18 cellular contexts compared by ENCODE assay signal in the genomic region with DNA sequence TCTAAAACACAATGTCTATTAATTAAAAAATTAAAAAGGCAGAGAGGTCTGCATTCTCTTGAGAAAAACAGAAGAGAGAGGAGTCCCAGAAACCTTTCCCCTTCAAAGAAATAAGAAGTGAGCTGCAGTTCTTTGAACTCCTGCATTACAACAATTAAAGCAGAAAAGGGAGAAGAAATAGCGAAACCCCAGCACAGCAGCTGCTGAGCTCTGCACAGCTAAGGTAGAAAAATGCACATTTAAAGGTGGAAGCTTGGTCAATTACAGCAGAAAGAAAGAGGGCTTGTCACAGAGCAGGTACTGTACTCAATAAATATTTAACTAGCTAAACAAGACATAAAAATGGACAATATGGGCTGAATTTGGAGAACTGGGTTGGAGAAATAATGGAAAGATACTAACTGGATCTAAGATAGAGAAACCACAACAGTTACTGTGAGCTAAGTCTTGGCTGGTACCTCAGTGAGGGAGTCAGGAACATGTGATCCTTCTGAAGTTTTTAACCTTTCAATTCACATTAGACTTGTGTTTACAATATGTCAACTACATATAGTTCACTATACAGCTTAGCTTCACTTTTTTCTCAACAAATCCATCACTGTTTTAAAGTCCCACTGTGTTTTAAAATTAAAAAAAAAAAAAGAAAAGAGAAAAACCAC.
"Had no signal": no experiment of that assay in that cellular context is flagged by ENCODE, and none has a peak within 500 bp of the region (broad histone marks: within the 10 kb centered on the region; RNA-seq: fewer than 3 reads in every experiment).

No MANE protein-coding gene starts in this region.

- H3K27me3 Mint-ChIP-seq: activated naive CD8-positive, alpha-beta T cell treated with anti-CD3 and anti-CD28 coated beads, Interleukin-2, amount 10 ng/mL, durations not matched to agents 7 days and 5 days had no signal

- H3K4me1 ChIP-seq: gastrocnemius medialis had no signal

- H3K27ac ChIP-seq: coronary artery, gastrocnemius medialis, sigmoid colon, tibial artery had no signal

- ATAC-seq: activated CD4-positive, CD25-positive, alpha-beta regulatory T cell treated with anti-CD3 and anti-CD28 coated beads, Interleukin-2, amount 50 U/mL, for 24 hours; gastrocnemius medialis; left lobe of liver had no signal

- H3K4me3 Mint-ChIP-seq: activated naive CD8-positive, alpha-beta T cell treated with anti-CD3 and anti-CD28 coated beads, Interleukin-2, amount 10 ng/mL, durations not matched to agents 7 days and 5 days; mesothelial cell of epicardium; nephron progenitor cell had no signal

- H3K36me3 Mint-ChIP-seq: mesothelial cell of epicardium had no signal

- H3K4me1 Mint-ChIP-seq: nephron progenitor cell had no signal

- H3K4me3 ChIP-seq: coronary artery, gastrocnemius medialis, lung, sigmoid colon, tibial artery had no signal

- DNase-seq: activated CD4-positive, alpha-beta T cell treated with anti-CD3 and anti-CD28 coated beads, Interleukin-2, amount 50 U/mL, for 1 hour; activated naive CD8-positive, alpha-beta T cell treated with anti-CD3 and anti-CD28 coated beads, Interleukin-2, amount 10 ng/mL, durations not matched to agents 7 days and 5 days; gastrocnemius medialis; head of caudate nucleus; kidney; nephron progenitor cell; occipital lobe; posterior cingulate gyrus; sigmoid colon; stimulated activated CD4-positive, alpha-beta T cell treated with anti-CD3 and anti-CD28 coated beads, Interleukin-4, amount 100 ng/mL, for 4 hours; stimulated activated naive CD4-positive, alpha-beta T cell treated with Interleukin-2 at 50 U/mL for 16 hours; T-helper 1 cell; tibial artery had no signal

- H3K9me3 ChIP-seq: gastrocnemius medialis, sigmoid colon, tibial artery had no signal

- H3K27ac Mint-ChIP-seq: activated naive CD8-positive, alpha-beta T cell treated with anti-CD3 and anti-CD28 coated beads, Interleukin-2, amount 10 ng/mL, durations not matched to agents 7 days and 5 days; mesothelial cell of epicardium; nephron progenitor cell had no signal

- H3K36me3 ChIP-seq: gastrocnemius medialis, sigmoid colon, tibial artery had no signal

- H3K27me3 ChIP-seq: gastrocnemius medialis, sigmoid colon, tibial artery had no signal
